In genomic region chr10:10881132-10881813, GRCh38 we compare ENCODE assay signal across 26 cellular contexts.
"Had no signal": no experiment of that assay in that cellular context is flagged by ENCODE, and none has a peak within 500 bp of the region (broad histone marks: within the 10 kb centered on the region; RNA-seq: fewer than 3 reads in every experiment).

No MANE protein-coding gene starts in this region.

- H3K27ac ChIP-seq: brain microvascular endothelial cell, esophagus muscularis mucosa, foreskin keratinocyte, gastrocnemius medialis had no signal

- H3K9me3 ChIP-seq: gastrocnemius medialis had no signal

- H3K27me3 ChIP-seq: brain microvascular endothelial cell, esophagus muscularis mucosa, foreskin keratinocyte, gastrocnemius medialis had no signal

- H3K4me3 ChIP-seq: esophagus muscularis mucosa, gastrocnemius medialis had no signal

- DNase-seq: activated CD4-positive, alpha-beta memory T cell treated with anti-CD3 and anti-CD28 coated beads, Interleukin-2, amount 10 ng/mL, durations not matched to agents 7 days and 5 days; activated CD4-positive, alpha-beta T cell treated with anti-CD3 and anti-CD28 coated beads for 36 hours; activated CD4-positive, alpha-beta T cell treated with anti-CD3 and anti-CD28 coated beads, Interleukin-2, amount 10 ng/mL, durations not matched to agents 7 days and 5 days; activated CD4-positive, alpha-beta T cell treated with anti-CD3 and anti-CD28 coated beads, Interleukin-2, amount 50 U/mL, for 4 hours; activated CD4-positive, CD25-positive, alpha-beta regulatory T cell; activated CD4-positive, CD25-positive, alpha-beta regulatory T cell treated with anti-CD3 and anti-CD28 coated beads, Interleukin-2, amount 50 U/mL, for 72 hours; activated CD8-positive, alpha-beta memory T cell treated with anti-CD3 and anti-CD28 coated beads, Interleukin-2, amount 50 U/mL, for 48 hours; activated effector memory CD4-positive, alpha-beta T cell treated with Interleukin-2 at 50 U/mL for 16 hours; activated gamma-delta T cell treated with Interleukin-2 at 50 U/mL for 16 hours; activated naive CD4-positive, alpha-beta T cell treated with anti-CD3 and anti-CD28 coated beads, Interleukin-2, amount 50 U/mL, for 16 hours; activated naive CD4-positive, alpha-beta T cell treated with Interleukin-2 at 50 U/mL for 16 hours; activated T-cell treated with anti-CD3 and anti-CD28 coated beads for 4 hours; activated T-cell treated with anti-CD3 and anti-CD28 coated beads, Interleukin-2, amount 50 U/mL, for 24 hours; amniotic stem cell; brain microvascular endothelial cell; caudate nucleus; cortex of kidney; dermis blood vessel endothelial cell; effector CD4-positive, alpha-beta T cell; effector memory CD8-positive, alpha-beta T cell; erythroblast; foreskin keratinocyte; gastrocnemius medialis; T-helper 2 cell had no signal

- ATAC-seq: activated CD4-positive, alpha-beta T cell treated with anti-CD3 and anti-CD28 coated beads for 36 hours; activated T-helper 17 cell treated with anti-CD3 and anti-CD28 coated beads, Interleukin-2, amount 50 U/mL, for 72 hours; effector memory CD8-positive, alpha-beta T cell; foreskin keratinocyte; gastrocnemius medialis had no signal

- H3K4me1 ChIP-seq: foreskin keratinocyte, gastrocnemius medialis had no signal

- H3K36me3 ChIP-seq: brain microvascular endothelial cell, esophagus muscularis mucosa, gastrocnemius medialis had no signal
